Comparison of ENCODE assay signal across 26 cellular contexts in genomic region chr19:17237747-17238706, GRCh38. TPM values are rescaled to one million over a fixed set of nuclear protein-coding genes. Genes with fewer than 3 reads are reported as not detected.
DNase-seq lines count a peak whose midpoint lies in the region; ATAC-seq, FAIRE-seq and TF ChIP-seq lines count a peak whose summit lies in the region.
"Had no signal": no experiment of that assay in that cellular context is flagged by ENCODE, and none has a peak within 500 bp of the region (broad histone marks: within the 10 kb centered on the region; RNA-seq: fewer than 3 reads in every experiment).

No MANE protein-coding gene starts in this region.

- no peak for FAIRE-seq in HepG2 (lab: Jason Lieb, UNC)

- no peaks in the 10 kb centered on the region for H3K36me3 Mint-ChIP-seq in activated B cell treated with CpG ODN at 0.5 μM for 24 hours (ENCODE audit: low read depth)
- H3K36me3 Mint-ChIP-seq in natural killer cell = no peaks in the 10 kb centered on the region
- H3K36me3 Mint-ChIP-seq: CD8-positive, alpha-beta T cell; immature natural killer cell had no signal

- H3K36me3 ChIP-seq in HepG2 (replicated peaks in 1 of 2; ENCODE audit: control insufficient read depth in 1 of 2, insufficient read depth in 2 of 2, low read length in 2 of 2) (peaks cover 14 to 37% of the 10 kb centered on the region in 2 experiments), right lobe of liver (peaks cover 0 to 13% (median 4%) of the 10 kb centered on the region in 4 donors)

- peaks cover 40% of the 10 kb centered on the region for H3K79me2 ChIP-seq in HepG2 (ENCODE audit: insufficient read depth, low read length)

- in situ Hi-C loops in HepG2 (cut with HindIII; ENCODE audit: extremely low pct_ligation_motif_present, low pct_unique_long_range_greater_than_20kb) = no loop called here
- in situ Hi-C loops in GM13977 (cut with MboI; ENCODE audit: low pct_unique_long_range_greater_than_20kb, low sequenced_read_pairs, unreplicated experiment) = no loop called here

- peaks cover 64% of the 10 kb centered on the region for H3K4me1 ChIP-seq in HepG2 (ENCODE audit: insufficient read depth, low read length)
- peaks cover 0 to 68% (median 22%) of the 10 kb centered on the region in 4 donors for H3K4me1 ChIP-seq in right lobe of liver

- POLR2A ChIA-PET in HepG2 (lab: Yijun Ruan, JAX) (interaction anchor here (0.8 to 9.0 kb wide), 4 partner anchors 9 to 29 kb away, joined by 3 to 178 read pairs (median 5); partner anchors contain the start of genes BABAM1, OCEL1 and USE1), activated B cell treated with CpG ODN at 0.5 μM for 24 hours (lab: Charles Lee) (interaction anchor here (0.5 to 4.2 kb wide), 3 partner anchors 23 to 24 kb away, joined by 4 to 25 read pairs (median 4); partner anchors contain the start of gene USE1)

- ATAC-seq in HepG2 (no peak), right lobe of liver (no peak), activated B cell treated with CpG ODN at 0.5 μM for 24 hours (ENCODE audit: low read depth) (no peak), natural killer cell (no peak), GM18511 (IDR thresholded peaks at IDR 0.05; ENCODE audit: unreplicated experiment) (no peak)
- ATAC-seq: CD8-positive, alpha-beta T cell; left lobe of liver; psoas muscle; Right ventricle myocardium inferior had no signal

- intact Hi-C loops in HepG2 (cut with micrococcal nuclease; ENCODE audit: unreplicated experiment) (no loop called here), right lobe of liver (cut with DNase I) (no loop called here), activated B cell treated with CpG ODN at 0.5 μM for 24 hours (cut with micrococcal nuclease) (no loop called here), natural killer cell (cut with micrococcal nuclease) (no loop called here)

- BruUV-seq in HepG2 (replicated peaks; lab: Mats Ljungman, UMichigan) = no TSS peak

- H3K9me3 Mint-ChIP-seq in activated B cell treated with CpG ODN at 0.5 μM for 24 hours = no peaks in the 10 kb centered on the region
- H3K9me3 Mint-ChIP-seq in natural killer cell = no peaks in the 10 kb centered on the region
- H3K9me3 Mint-ChIP-seq: CD8-positive, alpha-beta T cell; immature natural killer cell had no signal

- H3K4me3 ChIP-seq in HepG2 (replicated peaks in 1 of 3; ENCODE audit: insufficient read depth in 1 of 3, low read depth in 2 of 3, low read length in 3 of 3) (no peak overlapping the region), right lobe of liver (no peak overlapping the region)
- H3K4me3 ChIP-seq: ascending aorta, hepatocyte, psoas muscle, suprapubic skin, vagina had no signal

- no peak for DNase-seq in HepG2 (ENCODE audit: low spot score)
- no peak for DNase-seq in right lobe of liver
- no peak for DNase-seq in activated B cell treated with CpG ODN at 0.5 μM for 24 hours
- DNase-seq in natural killer cell = no peak
- DNase-seq in GM13977 (ENCODE audit: low spot score) = no peak
- DNase-seq in GM19238 (ENCODE audit: insufficient read length, low spot score) = no peak
- DNase-seq: activated CD4-positive, alpha-beta T cell treated with anti-CD3 and anti-CD28 coated beads for 48 hours; activated CD8-positive, alpha-beta memory T cell treated with anti-CD3 and anti-CD28 coated beads, Interleukin-2, amount 50 U/mL, for 48 hours; CD8-positive, alpha-beta T cell; cerebellar nuclear complex; foreskin melanocyte; GF-D8; immature natural killer cell; NCI-H1092 treated with DMSO at 0.1 percent for 48 hours; NCI-H1930; NCI-H2227 treated with DMSO at 0.1 percent for 48 hours; NCI-H82; psoas muscle had no signal

- H3K9ac ChIP-seq in HepG2 (ENCODE audit: insufficient read depth, low read depth, low read length) = no peak overlapping the region

- H3K27ac Mint-ChIP-seq in activated B cell treated with CpG ODN at 0.5 μM for 24 hours (no peak overlapping the region), natural killer cell (no peak overlapping the region)
- H3K27ac Mint-ChIP-seq: CD8-positive, alpha-beta T cell; immature natural killer cell had no signal

- TF ChIP-seq POLR2A in HepG2 (IDR thresholded peaks at IDR 0.05; ENCODE audit: insufficient read depth in 1 of 2, low read depth in 2 of 2, low read length in 2 of 2) (no peak), right lobe of liver (IDR thresholded peaks at IDR 0.05) (no peak)

- H3K4me1 Mint-ChIP-seq in activated B cell treated with CpG ODN at 0.5 μM for 24 hours (peaks cover 17% of the 10 kb centered on the region), natural killer cell (peaks cover 0 to 27% of the 10 kb centered on the region in 2 donors)

- H3K4me3 Mint-ChIP-seq in activated B cell treated with CpG ODN at 0.5 μM for 24 hours = peak overlapping the region; percentile 21
- H3K4me3 Mint-ChIP-seq in natural killer cell = peak overlapping the region; percentile 64
- H3K4me3 Mint-ChIP-seq: CD8-positive, alpha-beta T cell had no signal

- H3K27me3 Mint-ChIP-seq in activated B cell treated with CpG ODN at 0.5 μM for 24 hours (no peaks in the 10 kb centered on the region), natural killer cell (ENCODE audit: low read depth in 2 of 2) (no peaks in the 10 kb centered on the region)

- H3K27ac ChIP-seq in HepG2 (ENCODE audit: extremely low read length, insufficient read depth, low read length) (no peak overlapping the region), right lobe of liver (no peak overlapping the region)
- H3K27ac ChIP-seq: hepatocyte, psoas muscle, suprapubic skin, vagina had no signal

- TF ChIP-seq CTCF in HepG2 (CRISPR knock-in tag; IDR thresholded peaks at IDR 0.05) (no peak), right lobe of liver (IDR thresholded peaks at IDR 0.05) (no peak), activated B cell treated with CpG ODN at 0.5 μM for 24 hours (IDR thresholded peaks at IDR 0.05) (no peak), natural killer cell (IDR thresholded peaks at IDR 0.05) (no peak), GM13977 (IDR thresholded peaks at IDR 0.05; ENCODE audit: extremely low read depth, insufficient read depth, missing control alignments) (no peak)

- no peak overlapping the region for H3K4me2 ChIP-seq in HepG2 (ENCODE audit: low read depth, low read length)
- H3K4me2 ChIP-seq: hepatocyte had no signal

- 96% methylated on average over 13 of the region's 13 CpGs for WGBS in HepG2 (ENCODE audit: low lambda C conversion rate)
- WGBS in right lobe of liver (ENCODE audit: insufficient coverage, low coverage, low lambda C conversion rate, missing lambda C conversion rate) = 89% methylated on average over 11 of the region's 13 CpGs

- CTCF ChIA-PET in HepG2 (lab: Yijun Ruan, JAX; ENCODE audit: low intra/inter-chr PET ratio, low total read pairs) = no interaction called here
- CTCF ChIA-PET in activated B cell treated with CpG ODN at 0.5 μM for 24 hours (lab: Charles Lee) = interaction anchor here (1.1 to 2.7 kb wide), 2 partner anchors 22 to 29 kb away, joined by 3 to 10 read pairs; no protein-coding TSS in a partner anchor

- H3K9me3 ChIP-seq in HepG2 (ENCODE audit: low read length) (no peaks in the 10 kb centered on the region), right lobe of liver (no peaks in the 10 kb centered on the region)
- H3K9me3 ChIP-seq: ascending aorta, psoas muscle, suprapubic skin, vagina had no signal

- no peak for TF ChIP-seq RAD21 in HepG2 (CRISPR knock-in tag; IDR thresholded peaks at IDR 0.05)

- TF ChIP-seq EP300 in HepG2 (IDR thresholded peaks at IDR 0.05; ENCODE audit: low read depth in 2 of 2, low read length in 2 of 2) (no peak), HepG2 (CRISPR knock-in tag; IDR thresholded peaks at IDR 0.05; ENCODE audit: borderline replicate concordance) (no peak)

- H3K27me3 ChIP-seq in HepG2 (ENCODE audit: control insufficient read depth in 1 of 2, insufficient read depth in 2 of 2, low read length in 2 of 2) = no peaks in the 10 kb centered on the region
- no peaks in the 10 kb centered on the region for H3K27me3 ChIP-seq in right lobe of liver
- H3K27me3 ChIP-seq: ascending aorta, hepatocyte, suprapubic skin, vagina had no signal

- H2AFZ ChIP-seq in HepG2 (ENCODE audit: low read length) = no peak overlapping the region
- H2AFZ ChIP-seq: hepatocyte had no signal

- H4K20me1 ChIP-seq in HepG2 (ENCODE audit: insufficient read depth, low read length) = peaks cover 27% of the 10 kb centered on the region; the same call in 1 of the 2 replicates

RNA-seq across cellular contexts. Expression of gene NR2F6, which starts 7.7 kb away (rescaled TPM):
- total RNA-seq in HepG2 (2016; rRNA removed; fragmentation: Illumina TruSeq; extraction: Trizol) (54.1 and 72.4 TPM in 2 replicates), right lobe of liver (100 to 1,000 TPM in 1 of 6 experiments, 10 to 100 TPM in 5; 48.5 to 105 (median 80.9) TPM), activated B cell treated with CpG ODN at 0.5 μM for 24 hours (4.3 and 4.6 TPM in 2 replicates), natural killer cell (1 to 10 TPM; 1.3 to 4.2 (median 1.8) TPM)
- 22.9 and 27.2 TPM in 2 replicates for total RNA-seq in HepG2 (2016; cell fraction: cytosol; rRNA removed; fragmentation: Illumina TruSeq; extraction: Trizol; ENCODE audit: low read depth)
- total RNA-seq in HepG2 (2016; cell fraction: insoluble cytoplasmic fraction; rRNA removed; fragmentation: Illumina TruSeq; extraction: Trizol) = 48.8 and 69.5 TPM in 2 replicates
- 61.5 and 68.4 TPM in 2 replicates for total RNA-seq in HepG2 (2016; cell fraction: membrane; rRNA removed; fragmentation: Illumina TruSeq; extraction: Trizol)
- 29.9 and 36.5 TPM in 2 replicates for total RNA-seq in HepG2 (2016; cell fraction: nucleus; rRNA removed; fragmentation: Illumina TruSeq; extraction: Trizol)
- 30.9 and 38.5 TPM in 2 replicates for polyA plus RNA-seq in HepG2 (2011; rRNA removed)
- 31.1 and 56.9 TPM in 2 replicates for polyA plus RNA-seq in HepG2 (2011; cell fraction: cytosol; rRNA removed)
- polyA plus RNA-seq in HepG2 (2011; cell fraction: nucleus; rRNA removed) = 53.5 and 56.3 TPM in 2 replicates
- polyA plus RNA-seq in HepG2 (2012) = 18.4 and 25.4 TPM in 2 replicates
- 25.2 and 25.5 TPM in 2 replicates for polyA plus RNA-seq in HepG2 (2016; cell fraction: cytosol; fragmentation: Illumina TruSeq; extraction: Trizol; ENCODE audit: low read depth)
- 59.8 and 61.8 TPM in 2 replicates for polyA plus RNA-seq in HepG2 (2016; cell fraction: insoluble cytoplasmic fraction; fragmentation: Illumina TruSeq; extraction: Trizol; ENCODE audit: low read depth)
- polyA plus RNA-seq in HepG2 (2016; cell fraction: membrane; fragmentation: Illumina TruSeq; extraction: Trizol; ENCODE audit: low read depth) = 50.4 and 51.1 TPM in 2 replicates
- polyA plus RNA-seq in HepG2 (2016; cell fraction: nucleus; fragmentation: Illumina TruSeq; extraction: Trizol; ENCODE audit: insufficient read depth, low read depth) = 66.6 and 74.0 TPM in 2 replicates
- 45.5 and 76.9 TPM in 2 replicates for polyA minus RNA-seq in HepG2 (2011; rRNA and poly(A)+ RNA removed; ENCODE audit: low replicate concordance)
- 41.1 and 47.4 TPM in 2 replicates for polyA minus RNA-seq in HepG2 (2011; cell fraction: cytosol; rRNA and poly(A)+ RNA removed)
- polyA minus RNA-seq in HepG2 (2011; cell fraction: nucleus; rRNA and poly(A)+ RNA removed) = 10.2 and 12.1 TPM in 2 replicates

RNA-seq across cellular contexts. Expression of gene OCEL1, which starts 12.0 kb away (rescaled TPM):
- total RNA-seq in HepG2 (2016; rRNA removed; fragmentation: Illumina TruSeq; extraction: Trizol) (10.6 and 13.6 TPM in 2 replicates), right lobe of liver (10 to 100 TPM; 17.8 to 64.2 (median 31.2) TPM), activated B cell treated with CpG ODN at 0.5 μM for 24 hours (22.4 and 25.8 TPM in 2 replicates), natural killer cell (10 to 100 TPM; 28.1 to 39.1 (median 37.0) TPM)
- total RNA-seq in HepG2 (2016; cell fraction: cytosol; rRNA removed; fragmentation: Illumina TruSeq; extraction: Trizol; ENCODE audit: low read depth) = 4.8 and 7.7 TPM in 2 replicates
- total RNA-seq in HepG2 (2016; cell fraction: insoluble cytoplasmic fraction; rRNA removed; fragmentation: Illumina TruSeq; extraction: Trizol) = 11.7 and 14.6 TPM in 2 replicates
- total RNA-seq in HepG2 (2016; cell fraction: membrane; rRNA removed; fragmentation: Illumina TruSeq; extraction: Trizol) = 11.2 and 12.2 TPM in 2 replicates
- 12.8 and 13.1 TPM in 2 replicates for total RNA-seq in HepG2 (2016; cell fraction: nucleus; rRNA removed; fragmentation: Illumina TruSeq; extraction: Trizol)
- 17.2 and 19.8 TPM in 2 replicates for polyA plus RNA-seq in HepG2 (2011; rRNA removed)
- polyA plus RNA-seq in HepG2 (2011; cell fraction: cytosol; rRNA removed) = 21.9 and 24.8 TPM in 2 replicates
- polyA plus RNA-seq in HepG2 (2011; cell fraction: nucleus; rRNA removed) = 29.8 and 34.9 TPM in 2 replicates
- 26.4 and 27.7 TPM in 2 replicates for polyA plus RNA-seq in HepG2 (2012)
- 7.6 and 9.7 TPM in 2 replicates for polyA plus RNA-seq in HepG2 (2016; cell fraction: cytosol; fragmentation: Illumina TruSeq; extraction: Trizol; ENCODE audit: low read depth)
- polyA plus RNA-seq in HepG2 (2016; cell fraction: insoluble cytoplasmic fraction; fragmentation: Illumina TruSeq; extraction: Trizol; ENCODE audit: low read depth) = 20.5 and 23.3 TPM in 2 replicates
- 14.5 and 14.9 TPM in 2 replicates for polyA plus RNA-seq in HepG2 (2016; cell fraction: membrane; fragmentation: Illumina TruSeq; extraction: Trizol; ENCODE audit: low read depth)
- polyA plus RNA-seq in HepG2 (2016; cell fraction: nucleus; fragmentation: Illumina TruSeq; extraction: Trizol; ENCODE audit: insufficient read depth, low read depth) = 24.5 and 32.1 TPM in 2 replicates
- 8.0 and 13.7 TPM in 2 replicates for polyA minus RNA-seq in HepG2 (2011; rRNA and poly(A)+ RNA removed; ENCODE audit: low replicate concordance)
- polyA minus RNA-seq in HepG2 (2011; cell fraction: cytosol; rRNA and poly(A)+ RNA removed) = 12.6 and 14.8 TPM in 2 replicates
- 9.7 and 13.4 TPM in 2 replicates for polyA minus RNA-seq in HepG2 (2011; cell fraction: nucleus; rRNA and poly(A)+ RNA removed)

RNA-seq across cellular contexts. Expression of gene USE1, which starts 22.9 kb away (rescaled TPM):
- total RNA-seq in HepG2 (2016; rRNA removed; fragmentation: Illumina TruSeq; extraction: Trizol) (9.9 and 10.3 TPM in 2 replicates), right lobe of liver (10 to 100 TPM; 13.5 to 20.3 (median 18.6) TPM), activated B cell treated with CpG ODN at 0.5 μM for 24 hours (41.9 and 43.4 TPM in 2 replicates), natural killer cell (10 to 100 TPM; 16.4 to 21.1 (median 20.9) TPM)
- total RNA-seq in HepG2 (2016; cell fraction: cytosol; rRNA removed; fragmentation: Illumina TruSeq; extraction: Trizol; ENCODE audit: low read depth) = 7.1 and 12.3 TPM in 2 replicates
- total RNA-seq in HepG2 (2016; cell fraction: insoluble cytoplasmic fraction; rRNA removed; fragmentation: Illumina TruSeq; extraction: Trizol) = 10.7 and 11.6 TPM in 2 replicates
- total RNA-seq in HepG2 (2016; cell fraction: membrane; rRNA removed; fragmentation: Illumina TruSeq; extraction: Trizol) = 12.0 and 15.3 TPM in 2 replicates
- 6.2 and 7.0 TPM in 2 replicates for total RNA-seq in HepG2 (2016; cell fraction: nucleus; rRNA removed; fragmentation: Illumina TruSeq; extraction: Trizol)
- polyA plus RNA-seq in HepG2 (2011; rRNA removed) = 16.3 and 17.6 TPM in 2 replicates
- 16.8 and 22.4 TPM in 2 replicates for polyA plus RNA-seq in HepG2 (2011; cell fraction: cytosol; rRNA removed)
- 10.1 and 12.6 TPM in 2 replicates for polyA plus RNA-seq in HepG2 (2011; cell fraction: nucleus; rRNA removed)
- polyA plus RNA-seq in HepG2 (2012) = 9.7 and 10.1 TPM in 2 replicates
- polyA plus RNA-seq in HepG2 (2016; cell fraction: cytosol; fragmentation: Illumina TruSeq; extraction: Trizol; ENCODE audit: low read depth) = 24.0 and 30.1 TPM in 2 replicates
- 22.5 and 22.6 TPM in 2 replicates for polyA plus RNA-seq in HepG2 (2016; cell fraction: insoluble cytoplasmic fraction; fragmentation: Illumina TruSeq; extraction: Trizol; ENCODE audit: low read depth)
- polyA plus RNA-seq in HepG2 (2016; cell fraction: membrane; fragmentation: Illumina TruSeq; extraction: Trizol; ENCODE audit: low read depth) = 21.6 and 24.0 TPM in 2 replicates
- polyA plus RNA-seq in HepG2 (2016; cell fraction: nucleus; fragmentation: Illumina TruSeq; extraction: Trizol; ENCODE audit: insufficient read depth, low read depth) = 20.5 and 25.4 TPM in 2 replicates
- polyA minus RNA-seq in HepG2 (2011; rRNA and poly(A)+ RNA removed; ENCODE audit: low replicate concordance) = 10.8 and 31.8 TPM in 2 replicates
- 5.4 and 6.4 TPM in 2 replicates for polyA minus RNA-seq in HepG2 (2011; cell fraction: cytosol; rRNA and poly(A)+ RNA removed)
- 8.2 and 9.4 TPM in 2 replicates for polyA minus RNA-seq in HepG2 (2011; cell fraction: nucleus; rRNA and poly(A)+ RNA removed)

RNA-seq across cellular contexts. Expression of gene USHBP1, which starts 26.5 kb away (rescaled TPM):
- total RNA-seq in HepG2 (2016; rRNA removed; fragmentation: Illumina TruSeq; extraction: Trizol) (0.13 and 0.15 TPM in 2 replicates), right lobe of liver (1 to 10 TPM in 5 of 6 experiments, under 1 TPM in 1; 0.81 to 3.6 (median 1.7) TPM), activated B cell treated with CpG ODN at 0.5 μM for 24 hours (0.42 and 0.44 TPM in 2 replicates), natural killer cell (not detected)
- 0.09 and 0.10 TPM in 2 replicates for total RNA-seq in HepG2 (2016; cell fraction: cytosol; rRNA removed; fragmentation: Illumina TruSeq; extraction: Trizol; ENCODE audit: low read depth)
- total RNA-seq in HepG2 (2016; cell fraction: insoluble cytoplasmic fraction; rRNA removed; fragmentation: Illumina TruSeq; extraction: Trizol) = 0.18 and 0.19 TPM in 2 replicates
- 0.06 and 0.07 TPM in 2 replicates for total RNA-seq in HepG2 (2016; cell fraction: membrane; rRNA removed; fragmentation: Illumina TruSeq; extraction: Trizol)
- total RNA-seq in HepG2 (2016; cell fraction: nucleus; rRNA removed; fragmentation: Illumina TruSeq; extraction: Trizol) = 0.09 and 0.50 TPM in 2 replicates
- polyA plus RNA-seq in HepG2 (2011; rRNA removed) = 1.5 and 1.9 TPM in 2 replicates
- 0.76 and 1.0 TPM in 2 replicates for polyA plus RNA-seq in HepG2 (2011; cell fraction: cytosol; rRNA removed)
- polyA plus RNA-seq in HepG2 (2011; cell fraction: nucleus; rRNA removed) = 7.3 and 10.3 TPM in 2 replicates
- 0.28 and 0.53 TPM in 2 replicates for polyA plus RNA-seq in HepG2 (2012)
- not detected in 2 replicates for polyA plus RNA-seq in HepG2 (2016; cell fraction: cytosol; fragmentation: Illumina TruSeq; extraction: Trizol; ENCODE audit: low read depth)
- 0.17 and 0.35 TPM in 2 replicates for polyA plus RNA-seq in HepG2 (2016; cell fraction: insoluble cytoplasmic fraction; fragmentation: Illumina TruSeq; extraction: Trizol; ENCODE audit: low read depth)
- polyA plus RNA-seq in HepG2 (2016; cell fraction: membrane; fragmentation: Illumina TruSeq; extraction: Trizol; ENCODE audit: low read depth) = not detected in 2 replicates
- polyA plus RNA-seq in HepG2 (2016; cell fraction: nucleus; fragmentation: Illumina TruSeq; extraction: Trizol; ENCODE audit: insufficient read depth, low read depth) = 0.71 and 1.1 TPM in 2 replicates
- 0.12 and 1.7 TPM in 2 replicates for polyA minus RNA-seq in HepG2 (2011; rRNA and poly(A)+ RNA removed; ENCODE audit: low replicate concordance)
- 0.35 and 0.79 TPM in 2 replicates for polyA minus RNA-seq in HepG2 (2011; cell fraction: cytosol; rRNA and poly(A)+ RNA removed)
- 2.1 TPM in 2 replicates for polyA minus RNA-seq in HepG2 (2011; cell fraction: nucleus; rRNA and poly(A)+ RNA removed)
- total RNA-seq: CD8-positive, alpha-beta T cell; hepatocyte; LHCN-M2 had no signal
- polyA plus RNA-seq: immature natural killer cell had no signal

RNA-seq across cellular contexts. Expression of gene BABAM1, which starts 29.2 kb away (rescaled TPM):
- 62.2 and 70.0 TPM in 2 replicates for total RNA-seq in HepG2 (2016; rRNA removed; fragmentation: Illumina TruSeq; extraction: Trizol)
- 49.6 and 50.1 TPM in 2 replicates for total RNA-seq in HepG2 (2016; cell fraction: cytosol; rRNA removed; fragmentation: Illumina TruSeq; extraction: Trizol; ENCODE audit: low read depth)
- 66.9 and 67.7 TPM in 2 replicates for total RNA-seq in HepG2 (2016; cell fraction: insoluble cytoplasmic fraction; rRNA removed; fragmentation: Illumina TruSeq; extraction: Trizol)
- 71.5 and 75.2 TPM in 2 replicates for total RNA-seq in HepG2 (2016; cell fraction: membrane; rRNA removed; fragmentation: Illumina TruSeq; extraction: Trizol)
- total RNA-seq in HepG2 (2016; cell fraction: nucleus; rRNA removed; fragmentation: Illumina TruSeq; extraction: Trizol) = 37.2 and 48.0 TPM in 2 replicates
- 74.5 and 82.0 TPM in 2 replicates for polyA plus RNA-seq in HepG2 (2011; rRNA removed)
- polyA plus RNA-seq in HepG2 (2011; cell fraction: cytosol; rRNA removed) = 69.8 and 85.6 TPM in 2 replicates
- 92.8 and 107 TPM in 2 replicates for polyA plus RNA-seq in HepG2 (2011; cell fraction: nucleus; rRNA removed)
- polyA plus RNA-seq in HepG2 (2012) = 44.2 and 51.1 TPM in 2 replicates
- 54.4 and 55.6 TPM in 2 replicates for polyA plus RNA-seq in HepG2 (2016; cell fraction: cytosol; fragmentation: Illumina TruSeq; extraction: Trizol; ENCODE audit: low read depth)
- 70.2 and 82.2 TPM in 2 replicates for polyA plus RNA-seq in HepG2 (2016; cell fraction: insoluble cytoplasmic fraction; fragmentation: Illumina TruSeq; extraction: Trizol; ENCODE audit: low read depth)
- 69.7 and 70.7 TPM in 2 replicates for polyA plus RNA-seq in HepG2 (2016; cell fraction: membrane; fragmentation: Illumina TruSeq; extraction: Trizol; ENCODE audit: low read depth)
- polyA plus RNA-seq in HepG2 (2016; cell fraction: nucleus; fragmentation: Illumina TruSeq; extraction: Trizol; ENCODE audit: insufficient read depth, low read depth) = 93.5 and 101 TPM in 2 replicates
- 31.9 and 92.2 TPM in 2 replicates for polyA minus RNA-seq in HepG2 (2011; rRNA and poly(A)+ RNA removed; ENCODE audit: low replicate concordance)
- 15.5 and 18.6 TPM in 2 replicates for polyA minus RNA-seq in HepG2 (2011; cell fraction: cytosol; rRNA and poly(A)+ RNA removed)
- 20.5 and 25.1 TPM in 2 replicates for polyA minus RNA-seq in HepG2 (2011; cell fraction: nucleus; rRNA and poly(A)+ RNA removed)
- 10 to 100 TPM; 29.2 to 51.3 (median 37.9) TPM for total RNA-seq in right lobe of liver
- 121 and 135 TPM in 2 replicates for total RNA-seq in activated B cell treated with CpG ODN at 0.5 μM for 24 hours
- total RNA-seq in natural killer cell = 100 to 1,000 TPM; 106 to 127 (median 106) TPM
